ENCODE assay signal across 19 cellular contexts in the genomic region with DNA sequence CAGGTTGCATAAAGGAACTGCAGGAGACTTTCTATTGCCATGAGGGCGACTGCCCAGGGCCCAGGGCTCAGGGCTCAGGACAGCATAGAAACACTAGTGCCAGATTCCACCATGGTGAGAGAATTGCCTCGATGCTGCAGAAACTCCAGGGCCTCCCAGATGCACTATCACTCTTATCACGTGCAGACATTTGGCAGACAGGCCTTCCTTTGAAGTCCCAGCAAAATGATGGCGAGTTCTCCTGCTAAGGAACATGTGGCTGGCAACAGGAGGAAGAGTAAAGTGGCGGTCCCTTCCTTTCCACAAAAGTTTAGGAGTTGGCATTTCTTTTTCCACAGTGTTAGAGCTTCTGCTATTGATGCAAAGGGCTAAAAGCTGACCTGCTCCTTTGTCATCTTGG.
"Had no signal": no experiment of that assay in that cellular context is flagged by ENCODE, and none has a peak within 500 bp of the region (broad histone marks: within the 10 kb centered on the region; RNA-seq: fewer than 3 reads in every experiment).

No MANE protein-coding gene starts in this region.

- ATAC-seq: Panc1 had no signal

- H3K27me3 ChIP-seq: MG63 had no signal

- H3K9ac ChIP-seq: KMS-11, SK-N-SH had no signal

- FAIRE-seq: HepG2 had no signal

- DNase-seq: NCI-H1092; NCI-H1105 treated with DMSO at 0.1 percent for 48 hours; NCI-H1417 treated with DMSO at 0.1 percent for 48 hours; NCI-H1694 treated with DMSO at 0.1 percent for 48 hours; NCI-H1930; NCI-H2171; NCI-H226; NCI-H446 treated with DMSO at 0.1 percent for 48 hours; NCI-H510A treated with DMSO at 0.1 percent for 48 hours; NK-92 treated with Interleukin-12 subunit alpha and Interleukin-12 subunit beta, amount 100 ng/mL, for 24 hours; SHP77; SK-N-SH; SW 1271 had no signal

- H3K36me3 ChIP-seq: MG63 had no signal

- H3K4me2 ChIP-seq: KMS-11, SK-N-SH had no signal

- H3K27ac ChIP-seq: KMS-11, RWPE1 had no signal

- H3K9me3 ChIP-seq: MG63, SK-N-SH had no signal

- H3K4me3 ChIP-seq: K562, MG63 had no signal
